In genomic region chr2:62489702-62490101, GRCh38 we compare ENCODE assay signal across 33 cellular contexts. TPM values are rescaled to one million over a fixed set of nuclear protein-coding genes. Genes with fewer than 3 reads are reported as not detected.
"Had no signal": no experiment of that assay in that cellular context is flagged by ENCODE, and none has a peak within 500 bp of the region (broad histone marks: within the 10 kb centered on the region; RNA-seq: fewer than 3 reads in every experiment).

No MANE protein-coding gene starts in this region.

- H3K4me2 ChIP-seq: KMS-11 had no signal

- H3K4me3 ChIP-seq: body of pancreas, breast epithelium, SJCRH30, SK-N-MC had no signal

- H3K9me3 ChIP-seq: body of pancreas, breast epithelium, SJCRH30 had no signal

- H3K27ac ChIP-seq: body of pancreas, breast epithelium, KMS-11, SJCRH30, SK-N-MC, VCaP had no signal

- H3K27me3 ChIP-seq: body of pancreas, breast epithelium, SJCRH30 had no signal

- H3K36me3 ChIP-seq: breast epithelium, SJCRH30 had no signal

- H3K9ac ChIP-seq: KMS-11 had no signal

- DNase-seq: activated B cell treated with CpG ODN at 0.5 μM for 24 hours; activated CD4-positive, alpha-beta memory T cell treated with anti-CD3 and anti-CD28 coated beads, Interleukin-2, amount 10 ng/mL, durations not matched to agents 7 days and 5 days; activated CD4-positive, alpha-beta T cell treated with anti-CD3 and anti-CD28 coated beads for 48 hours; activated CD4-positive, CD25-positive, alpha-beta regulatory T cell treated with anti-CD3 and anti-CD28 coated beads, Interleukin-2, amount 50 U/mL, for 72 hours; activated CD8-positive, alpha-beta memory T cell treated with anti-CD3 and anti-CD28 coated beads for 24 hours; activated CD8-positive, alpha-beta memory T cell treated with anti-CD3 and anti-CD28 coated beads, Interleukin-2, amount 10 ng/mL, durations not matched to agents 7 days and 5 days; activated CD8-positive, alpha-beta memory T cell treated with anti-CD3 and anti-CD28 coated beads, Interleukin-2, amount 50 U/mL, for 48 hours; activated effector memory CD4-positive, alpha-beta T cell treated with anti-CD3 and anti-CD28 coated beads, Interleukin-2, amount 50 U/mL, for 16 hours; activated naive CD4-positive, alpha-beta T cell; activated naive CD4-positive, alpha-beta T cell treated with anti-CD3 and anti-CD28 coated beads, Interleukin-2, amount 50 U/mL, for 16 hours; activated naive CD8-positive, alpha-beta T cell treated with anti-CD3 and anti-CD28 coated beads for 36 hours; activated T-cell treated with anti-CD3 and anti-CD28 coated beads, Interleukin-2, amount 50 U/mL, for 72 hours; body of pancreas; MM.1S; MV-4-11; NCI-H1092; NCI-H1436 treated with DMSO at 0.1 percent for 48 hours; NCI-H1694 treated with DMSO at 0.1 percent for 48 hours; NCI-H2029; NCI-H345; NCI-H524 treated with DMSO at 0.1 percent for 48 hours; SHP77; SJCRH30; SW 1271; T-helper 1 cell; T-helper 2 cell; T-helper 9 cell had no signal

- ATAC-seq: activated CD8-positive, alpha-beta memory T cell treated with anti-CD3 and anti-CD28 coated beads, Interleukin-2, amount 10 ng/mL, durations not matched to agents 7 days and 5 days; activated T-cell treated with anti-CD3 and anti-CD28 coated beads, Interleukin-2, amount 50 U/mL, for 72 hours; activated T-helper 17 cell treated with anti-CD3 and anti-CD28 coated beads, Interleukin-2, amount 50 U/mL, for 72 hours; body of pancreas; Panc1 had no signal

- H3K4me1 ChIP-seq: breast epithelium, SJCRH30 had no signal

RNA-seq across cellular contexts. Expression of gene TMEM17, which starts 16.3 kb away (rescaled TPM):
- total RNA-seq: activated B cell treated with CpG ODN at 0.5 μM for 24 hours had no signal
